ENCODE assay signal across 1 cellular context in genomic region chr2:238449909-238450417, GRCh38.
A peak's percentile ranks its signal among the peaks of the same experiment; 100 is the strongest.
TF ChIP-seq lines count a peak whose summit lies in the region.

No MANE protein-coding gene starts in this region.

TF ChIP-seq in HepG2, 621 proteins besides CTCF, POLR2A, EP300 and RAD21 (continued from another document and continues in another):
- TF ChIP-seq MXD1 (CRISPR knock-in tag; IDR thresholded peaks at IDR 0.05) (0 out of 2 replicates have a peak, but pooled peaks have one; percentile 64), PRMT3 (CRISPR knock-in tag; IDR thresholded peaks at IDR 0.05; ENCODE audit: borderline replicate concordance, low read depth) (no peak), MLX (CRISPR knock-in tag; IDR thresholded peaks at IDR 0.05) (peak; percentile 95), PTBP1 (IDR thresholded peaks at IDR 0.05; ENCODE audit: low read depth, low read length, poor library complexity, severe bottlenecking) (no peak), ZNF891 (CRISPR knock-in tag; IDR thresholded peaks at IDR 0.05) (0 out of 2 replicates have a peak, but pooled peaks have one; percentile 10), HDAC1 (CRISPR knock-in tag; IDR thresholded peaks at IDR 0.05) (peak; percentile 99), SOX5 (CRISPR knock-in tag; IDR thresholded peaks at IDR 0.05; ENCODE audit: borderline replicate concordance) (peak; percentile 97), JUND (CRISPR knock-in tag; IDR thresholded peaks at IDR 0.05) (peak; percentile 66; the same call in 1 of the 2 replicates), ZNF136 (CRISPR knock-in tag; IDR thresholded peaks at IDR 0.05; ENCODE audit: low read depth) (peak; percentile 76; the same call in 1 of the 2 replicates), ZNF572 (CRISPR knock-in tag; IDR thresholded peaks at IDR 0.05) (peak; percentile 92; the same call in 1 of the 2 replicates), THYN1 (CRISPR knock-in tag; IDR thresholded peaks at IDR 0.05; ENCODE audit: borderline replicate concordance, low read depth) (no peak), ZKSCAN8 (CRISPR knock-in tag; IDR thresholded peaks at IDR 0.05; ENCODE audit: borderline replicate concordance) (peak; percentile 97), MIER3 (CRISPR knock-in tag; IDR thresholded peaks at IDR 0.05; ENCODE audit: borderline replicate concordance) (peak; percentile 100; the same call in 1 of the 2 replicates), ZNF543 (CRISPR knock-in tag; IDR thresholded peaks at IDR 0.05) (peak; percentile 80; the same call in 1 of the 2 replicates), KAT8 (CRISPR knock-in tag; IDR thresholded peaks at IDR 0.05) (peak; percentile 93), ELF4 (CRISPR knock-in tag; IDR thresholded peaks at IDR 0.05; ENCODE audit: borderline replicate concordance) (no peak), FOSL1 (CRISPR knock-in tag; IDR thresholded peaks at IDR 0.05; ENCODE audit: borderline replicate concordance) (no peak), ZNF138 (CRISPR knock-in tag; IDR thresholded peaks at IDR 0.05; ENCODE audit: low read depth) (no peak), SIX4 (CRISPR knock-in tag; IDR thresholded peaks at IDR 0.05) (peak; percentile 75; the same call in 1 of the 2 replicates), GTF2F1 (IDR thresholded peaks at IDR 0.05; ENCODE audit: low read length) (0 out of 2 replicates have a peak, but pooled peaks have one; percentile 57), UBTF (CRISPR knock-in tag; IDR thresholded peaks at IDR 0.05) (peak; percentile 81; the same call in 1 of the 2 replicates), NFE2L2 (IDR thresholded peaks at IDR 0.05; ENCODE audit: low read length) (peak; percentile 32; the same call in 1 of the 2 replicates), CCAR2 (optimal IDR thresholded peaks at IDR 0.05; ENCODE audit: low read depth, low read length) (no peak), SKI (IDR thresholded peaks at IDR 0.05; ENCODE audit: partially characterized antibody) (peak; percentile 93), TRIM24 (CRISPR knock-in tag; IDR thresholded peaks at IDR 0.05) (peak; percentile 92), HNF4G (IDR thresholded peaks at IDR 0.05; ENCODE audit: borderline replicate concordance, low read depth, low read length) (peak; percentile 95), HNF4G (CRISPR knock-in tag; IDR thresholded peaks at IDR 0.05; ENCODE audit: borderline replicate concordance, low read depth) (peak; percentile 100), ZNF749 (CRISPR knock-in tag; IDR thresholded peaks at IDR 0.05; ENCODE audit: borderline replicate concordance) (peak; percentile 88; the same call in 1 of the 2 replicates), IKZF5 (CRISPR knock-in tag; IDR thresholded peaks at IDR 0.05) (peak; percentile 99), CEBPG (CRISPR knock-in tag; IDR thresholded peaks at IDR 0.05) (peak; percentile 100), GPN1 (CRISPR knock-in tag; IDR thresholded peaks at IDR 0.05; ENCODE audit: borderline replicate concordance) (no peak), RFXAP (CRISPR knock-in tag; IDR thresholded peaks at IDR 0.05; ENCODE audit: borderline replicate concordance) (peak; percentile 98), HOMEZ (CRISPR knock-in tag; IDR thresholded peaks at IDR 0.05; ENCODE audit: low read depth) (peak; percentile 98), RNF219 (CRISPR knock-in tag; IDR thresholded peaks at IDR 0.05) (no peak), ATF7 (IDR thresholded peaks at IDR 0.05) (peak; percentile 59), ATF7 (CRISPR knock-in tag; IDR thresholded peaks at IDR 0.05) (peak; percentile 59; the same call in 1 of the 2 replicates), PLRG1 (conservative IDR thresholded peaks at IDR 0.05) (no peak), YY1 (IDR thresholded peaks at IDR 0.05; ENCODE audit: insufficient read depth, insufficient replicate concordance, low read depth, low read length) (peak; percentile 55), TIGD3 (CRISPR knock-in tag; IDR thresholded peaks at IDR 0.05; ENCODE audit: borderline replicate concordance) (peak; percentile 78; the same call in 1 of the 2 replicates), ZNF362 (CRISPR knock-in tag; IDR thresholded peaks at IDR 0.05; ENCODE audit: borderline replicate concordance) (peak; percentile 60; the same call in 1 of the 2 replicates), HNF4A (CRISPR knock-in tag; IDR thresholded peaks at IDR 0.05) (peak; percentile 100), ZNF274 (CRISPR knock-in tag; IDR thresholded peaks at IDR 0.05) (peak; percentile 48; the same call in 1 of the 2 replicates), ZHX1 (CRISPR knock-in tag; IDR thresholded peaks at IDR 0.05; ENCODE audit: low read depth) (peak; percentile 94), ZNF512 (CRISPR knock-in tag; IDR thresholded peaks at IDR 0.05) (no peak)
